In the genomic region with DNA sequence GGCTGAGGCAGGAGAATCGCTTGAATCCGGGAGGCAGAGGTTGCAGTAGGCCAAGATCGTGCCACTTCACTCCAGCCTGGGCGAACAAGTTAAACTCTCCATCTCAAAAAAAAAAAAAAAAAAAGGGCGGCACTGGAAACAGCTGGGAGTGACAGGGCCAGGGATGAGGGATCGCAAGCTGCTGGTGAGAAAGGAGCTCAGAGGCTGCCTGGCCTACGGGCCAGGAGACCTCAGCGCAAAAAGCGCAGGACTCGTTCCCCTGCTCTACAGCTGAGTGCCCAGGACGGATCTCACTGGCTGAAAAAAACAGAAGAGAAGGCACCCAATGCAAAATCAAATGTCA, we compare ENCODE assay signal across 1 cellular context.
TF ChIP-seq lines count a peak whose summit lies in the region.

No MANE protein-coding gene starts in this region.

TF ChIP-seq in IMR-90, 13 proteins besides CTCF, POLR2A, EP300 and RAD21 (continued from another document):
- TF ChIP-seq RFX5 (IDR thresholded peaks at IDR 0.05; ENCODE audit: low read depth, low read length) (no peak), BHLHE40 (IDR thresholded peaks at IDR 0.05; ENCODE audit: low read depth, low read length) (no peak), MAFK (IDR thresholded peaks at IDR 0.05; ENCODE audit: low read depth, low read length) (no peak), MXI1 (IDR thresholded peaks at IDR 0.05; ENCODE audit: borderline replicate concordance, low read depth, low read length) (no peak), RCOR1 (IDR thresholded peaks at IDR 0.05; ENCODE audit: insufficient replicate concordance, low read length) (no peak), MAZ (IDR thresholded peaks at IDR 0.05; ENCODE audit: borderline replicate concordance, low read depth, low read length) (no peak), NFE2L2 (IDR thresholded peaks at IDR 0.05; ENCODE audit: low read depth, low read length) (no peak)
